ENCODE assay signal across 32 cellular contexts in genomic region chr4:141656031-141656430, GRCh38. TPM values are rescaled to one million over a fixed set of nuclear protein-coding genes. Genes with fewer than 3 reads are reported as not detected.
DNase-seq lines count a peak whose midpoint lies in the region; ATAC-seq, FAIRE-seq and TF ChIP-seq lines count a peak whose summit lies in the region.
"Had no signal": no experiment of that assay in that cellular context is flagged by ENCODE, and none has a peak within 500 bp of the region (broad histone marks: within the 10 kb centered on the region; RNA-seq: fewer than 3 reads in every experiment).

No MANE protein-coding gene starts in this region.

- H3K4me3 ChIP-seq in HepG2 (replicated peaks in 1 of 3; ENCODE audit: insufficient read depth in 1 of 3, low read depth in 2 of 3, low read length in 3 of 3) (no peak overlapping the region), right lobe of liver (no peak overlapping the region), small intestine (ENCODE audit: low read depth in 1 of 2, low read length in 2 of 2) (no peak overlapping the region)
- H3K4me3 ChIP-seq: A549; BLaER1; BLaER1 treated with 17β-estradiol and CSF1 and Interleukin-3, amounts not matched to agents 10 nM and 100 nM had no signal

- no peak for TF ChIP-seq POLR2A in HepG2 (IDR thresholded peaks at IDR 0.05; ENCODE audit: insufficient read depth in 1 of 2, low read depth in 2 of 2, low read length in 2 of 2)
- no peak for TF ChIP-seq POLR2A in right lobe of liver (IDR thresholded peaks at IDR 0.05)

- no peaks in the 10 kb centered on the region for H4K20me1 ChIP-seq in HepG2 (ENCODE audit: insufficient read depth, low read length)
- H4K20me1 ChIP-seq: BLaER1; BLaER1 treated with 17β-estradiol and CSF1 and Interleukin-3, amounts not matched to agents 10 nM and 100 nM had no signal

- H3K4me2 ChIP-seq in HepG2 (ENCODE audit: low read depth, low read length): no peak overlapping the region
- H3K4me2 ChIP-seq: A549; BLaER1; BLaER1 treated with 17β-estradiol and CSF1 and Interleukin-3, amounts not matched to agents 10 nM and 100 nM had no signal

- no peak for TF ChIP-seq EP300 in HepG2 (IDR thresholded peaks at IDR 0.05; ENCODE audit: low read depth in 2 of 2, low read length in 2 of 2)
- TF ChIP-seq EP300 in HepG2 (CRISPR knock-in tag; IDR thresholded peaks at IDR 0.05; ENCODE audit: borderline replicate concordance): no peak

- no peak overlapping the region for H3K9ac ChIP-seq in HepG2 (ENCODE audit: insufficient read depth, low read depth, low read length)
- H3K9ac ChIP-seq: BLaER1; BLaER1 treated with 17β-estradiol and CSF1 and Interleukin-3, amounts not matched to agents 10 nM and 100 nM had no signal

- H3K4me1 ChIP-seq in HepG2 (ENCODE audit: insufficient read depth, low read length) (no peaks in the 10 kb centered on the region), right lobe of liver (no peaks in the 10 kb centered on the region), small intestine (ENCODE audit: control insufficient read depth in 2 of 2, insufficient read depth in 1 of 2, low read depth in 1 of 2, low read length in 1 of 2) (peaks cover 0 to 5% of the 10 kb centered on the region in 2 donors)
- H3K4me1 ChIP-seq: BLaER1, Caco-2 had no signal

- POLR2A ChIA-PET in HepG2 (lab: Yijun Ruan, JAX): no interaction called here

- H2AFZ ChIP-seq in HepG2 (ENCODE audit: low read length): no peak overlapping the region

- no peaks in the 10 kb centered on the region for H3K9me3 ChIP-seq in HepG2 (ENCODE audit: low read length)
- H3K9me3 ChIP-seq in right lobe of liver: no peaks in the 10 kb centered on the region
- H3K9me3 ChIP-seq in small intestine (ENCODE audit: control insufficient read depth, low read depth): no peaks in the 10 kb centered on the region
- H3K9me3 ChIP-seq: A549; BE2C; BLaER1; BLaER1 treated with 17β-estradiol and CSF1 and Interleukin-3, amounts not matched to agents 10 nM and 100 nM; Caco-2 had no signal

- CTCF ChIA-PET in HepG2 (lab: Yijun Ruan, JAX; ENCODE audit: low intra/inter-chr PET ratio, low total read pairs): no interaction called here

- no peaks in the 10 kb centered on the region for H3K36me3 ChIP-seq in HepG2 (replicated peaks in 1 of 2; ENCODE audit: control insufficient read depth in 1 of 2, insufficient read depth in 2 of 2, low read length in 2 of 2)
- H3K36me3 ChIP-seq in right lobe of liver: no peaks in the 10 kb centered on the region
- H3K36me3 ChIP-seq in small intestine (ENCODE audit: control insufficient read depth in 2 of 2, insufficient read depth in 2 of 2, low read length in 2 of 2): no peaks in the 10 kb centered on the region
- H3K36me3 ChIP-seq: BE2C; BLaER1; BLaER1 treated with 17β-estradiol and CSF1 and Interleukin-3, amounts not matched to agents 10 nM and 100 nM had no signal

- FAIRE-seq in HepG2 (lab: Jason Lieb, UNC) (no peak), small intestine (lab: Jason Lieb, UNC) (peak; percentile 39)
- FAIRE-seq: A549, D721Med had no signal

- intact Hi-C loops in HepG2 (cut with micrococcal nuclease; ENCODE audit: unreplicated experiment): no loop called here
- intact Hi-C loops in right lobe of liver (cut with DNase I): no loop called here

- DNase-seq in NCI-H82 (lab: John Stamatoyannopoulos, UW): peak; percentile 3
- no peak for DNase-seq in NCI-H82 treated with DMSO at 0.1 percent for 48 hours (lab: John Stamatoyannopoulos, UW; ENCODE audit: unreplicated experiment)
- DNase-seq in HepG2 (ENCODE audit: low spot score): no peak
- no peak for DNase-seq in right lobe of liver
- peak; percentile 85 for DNase-seq in small intestine
- DNase-seq in NCI-H2081 treated with DMSO at 0.1 percent for 48 hours (lab: John Stamatoyannopoulos, UW): no peak
- DNase-seq: 8988T; ACHN; AML-193; BE2C; C1 segment of cervical spinal cord; Caco-2; Calu3; CD4-positive, alpha-beta memory T cell; CD4-positive, alpha-beta T cell; CD4-positive, CD25-positive, alpha-beta regulatory T cell; CD8-positive, alpha-beta memory T cell; CD8-positive, alpha-beta T cell; COR-L47; DMS 273 treated with DMSO at 0.1 percent for 48 hours; DMS153; DMS53; DMS79; DMS79 treated with DMSO at 0.1 percent for 48 hours; DND-41; EL had no signal

- in situ Hi-C loops in HepG2 (cut with HindIII; ENCODE audit: extremely low pct_ligation_motif_present, low pct_unique_long_range_greater_than_20kb): no loop called here

- H3K27me3 ChIP-seq in HepG2 (ENCODE audit: control insufficient read depth in 1 of 2, insufficient read depth in 2 of 2, low read length in 2 of 2): no peaks in the 10 kb centered on the region
- H3K27me3 ChIP-seq in right lobe of liver: no peaks in the 10 kb centered on the region
- H3K27me3 ChIP-seq in small intestine (ENCODE audit: control insufficient read depth in 2 of 2, insufficient read depth in 2 of 2, low read length in 2 of 2): no peaks in the 10 kb centered on the region
- H3K27me3 ChIP-seq: BE2C; BLaER1; BLaER1 treated with 17β-estradiol and CSF1 and Interleukin-3, amounts not matched to agents 10 nM and 100 nM had no signal

- no TSS peak for BruUV-seq in HepG2 (replicated peaks; lab: Mats Ljungman, UMichigan)

- no peak for TF ChIP-seq RAD21 in HepG2 (CRISPR knock-in tag; IDR thresholded peaks at IDR 0.05)

- TF ChIP-seq CTCF in HepG2 (CRISPR knock-in tag; IDR thresholded peaks at IDR 0.05) (no peak), right lobe of liver (IDR thresholded peaks at IDR 0.05) (no peak)

- 0% methylated on average over 3 of the region's 3 CpGs for WGBS in HepG2 (ENCODE audit: low lambda C conversion rate)
- 74% methylated on average over 3 of the region's 3 CpGs for WGBS in right lobe of liver (ENCODE audit: insufficient coverage, low coverage, low lambda C conversion rate, missing lambda C conversion rate)
- WGBS in small intestine, 3 donors: 23 to 74% (median 46%) methylated on average over 3 of the region's 3 CpGs

- H3K27ac ChIP-seq in HepG2 (ENCODE audit: extremely low read length, insufficient read depth, low read length) (no peak overlapping the region), right lobe of liver (no peak overlapping the region), small intestine (ENCODE audit: low read depth in 1 of 2, low read length in 1 of 2) (no peak overlapping the region)
- H3K27ac ChIP-seq: 22Rv1; A549; BLaER1; BLaER1 treated with 17β-estradiol and CSF1 and Interleukin-3, amounts not matched to agents 10 nM and 100 nM; C4-2B had no signal

- ATAC-seq in HepG2: no peak
- no peak for ATAC-seq in right lobe of liver
- ATAC-seq: A549; CD8-positive, alpha-beta T cell had no signal

- H3K79me2 ChIP-seq in HepG2 (ENCODE audit: insufficient read depth, low read length): no peaks in the 10 kb centered on the region

TF ChIP-seq in HepG2, 621 proteins besides CTCF, POLR2A, EP300 and RAD21:
- no peak for TF ChIP-seq NCOA5 (CRISPR knock-in tag; IDR thresholded peaks at IDR 0.05)
- TF ChIP-seq CREB1 (IDR thresholded peaks at IDR 0.05): peak; percentile 87
- no peak for TF ChIP-seq CREB1 (CRISPR knock-in tag; IDR thresholded peaks at IDR 0.05)
- no peak for TF ChIP-seq ZSCAN22 (CRISPR knock-in tag; IDR thresholded peaks at IDR 0.05)

RNA-seq across cellular contexts. Expression of gene IL15, which starts 19.6 kb away (rescaled TPM):
- total RNA-seq in HepG2 (2016; rRNA removed; fragmentation: Illumina TruSeq; extraction: Trizol): 0.18 and 0.24 TPM in 2 replicates
- 0.20 and 0.26 TPM in 2 replicates for total RNA-seq in HepG2 (2016; cell fraction: cytosol; rRNA removed; fragmentation: Illumina TruSeq; extraction: Trizol; ENCODE audit: low read depth)
- 0.13 TPM in 2 replicates for total RNA-seq in HepG2 (2016; cell fraction: insoluble cytoplasmic fraction; rRNA removed; fragmentation: Illumina TruSeq; extraction: Trizol)
- total RNA-seq in HepG2 (2016; cell fraction: membrane; rRNA removed; fragmentation: Illumina TruSeq; extraction: Trizol): 0.24 and 0.40 TPM in 2 replicates
- 0.13 and 0.81 TPM in 2 replicates for total RNA-seq in HepG2 (2016; cell fraction: nucleus; rRNA removed; fragmentation: Illumina TruSeq; extraction: Trizol)
- 0.12 and 0.24 TPM in 2 replicates for polyA plus RNA-seq in HepG2 (2011; rRNA removed)
- polyA plus RNA-seq in HepG2 (2011; cell fraction: cytosol; rRNA removed): 0.12 and 0.15 TPM in 2 replicates
- polyA plus RNA-seq in HepG2 (2011; cell fraction: nucleus; rRNA removed): 0.48 TPM in 1 of 2 replicates, not detected in the other
- 0.23 TPM in 1 of 2 replicates, not detected in the other for polyA plus RNA-seq in HepG2 (2012)
- 0.07 and 0.25 TPM in 2 replicates for polyA plus RNA-seq in HepG2 (2016; cell fraction: cytosol; fragmentation: Illumina TruSeq; extraction: Trizol; ENCODE audit: low read depth)
- 0.16 TPM in 2 replicates for polyA plus RNA-seq in HepG2 (2016; cell fraction: insoluble cytoplasmic fraction; fragmentation: Illumina TruSeq; extraction: Trizol; ENCODE audit: low read depth)
- 0.34 and 0.46 TPM in 2 replicates for polyA plus RNA-seq in HepG2 (2016; cell fraction: membrane; fragmentation: Illumina TruSeq; extraction: Trizol; ENCODE audit: low read depth)
- 0.36 and 1.4 TPM in 2 replicates for polyA plus RNA-seq in HepG2 (2016; cell fraction: nucleus; fragmentation: Illumina TruSeq; extraction: Trizol; ENCODE audit: insufficient read depth, low read depth)
- polyA minus RNA-seq in HepG2 (2011; rRNA and poly(A)+ RNA removed; ENCODE audit: low replicate concordance): 0.14 and 3.5 TPM in 2 replicates
- polyA minus RNA-seq in HepG2 (2011; cell fraction: cytosol; rRNA and poly(A)+ RNA removed): 0.40 TPM in 1 of 2 replicates, not detected in the other
- polyA minus RNA-seq in HepG2 (2011; cell fraction: nucleus; rRNA and poly(A)+ RNA removed): 0.52 and 1.5 TPM in 2 replicates
- 1 to 10 TPM in 5 of 6 experiments, under 1 TPM in 1; 0.43 to 2.2 (median 1.4) TPM for total RNA-seq in right lobe of liver
- polyA plus RNA-seq in small intestine: 10 to 100 TPM in 2 of 3 donors, 1 to 10 TPM in 1; 4.1 to 16.3 (median 13.2) TPM
- total RNA-seq: Caco-2 had no signal

Comparison
In these comparisons a context has a peak if more than half of its experiments do, and no peak if none do; other contexts are left out.
1. DNase-seq: peak in NCI-H82 (single experiment) and small intestine (single experiment); none in NCI-H82 treated with DMSO at 0.1 percent for 48 hours (single experiment), HepG2 (single experiment), right lobe of liver (0 of 3) and NCI-H2081 treated with DMSO at 0.1 percent for 48 hours (single experiment).